20 cellular contexts compared by ENCODE assay signal in genomic region chr5:59171131-59171530, GRCh38.
"Had no signal": no experiment of that assay in that cellular context is flagged by ENCODE, and none has a peak within 500 bp of the region (broad histone marks: within the 10 kb centered on the region; RNA-seq: fewer than 3 reads in every experiment).

No MANE protein-coding gene starts in this region.

- H3K36me3 Mint-ChIP-seq: brain; naive thymus-derived CD8-positive, alpha-beta T cell; neural progenitor cell; stimulated activated memory B cell treated with anti-CD40 and anti-IgM and Interleukin-4, amounts not matched to agents 10 μg/mL and 1 μg/mL and 100 μg/mL, for 72 hours had no signal

- H3K9me3 Mint-ChIP-seq: activated naive CD4-positive, alpha-beta T cell treated with anti-CD3 and anti-CD28 coated beads for 36 hours; brain; naive thymus-derived CD8-positive, alpha-beta T cell; neural progenitor cell; stimulated activated memory B cell treated with anti-CD40 and anti-IgM and Interleukin-4, amounts not matched to agents 10 μg/mL and 1 μg/mL and 100 μg/mL, for 72 hours had no signal

- ATAC-seq: foreskin keratinocyte; naive thymus-derived CD8-positive, alpha-beta T cell; stimulated activated memory B cell treated with anti-CD40 and anti-IgM and Interleukin-4, amounts not matched to agents 10 μg/mL and 1 μg/mL and 100 μg/mL, for 72 hours; upper lobe of right lung had no signal

- H3K27me3 Mint-ChIP-seq: brain; stimulated activated memory B cell treated with anti-CD40 and anti-IgM and Interleukin-4, amounts not matched to agents 10 μg/mL and 1 μg/mL and 100 μg/mL, for 72 hours had no signal

- H3K4me3 Mint-ChIP-seq: activated naive CD4-positive, alpha-beta T cell treated with anti-CD3 and anti-CD28 coated beads for 36 hours; brain; naive thymus-derived CD8-positive, alpha-beta T cell; neural progenitor cell; stimulated activated memory B cell treated with anti-CD40 and anti-IgM and Interleukin-4, amounts not matched to agents 10 μg/mL and 1 μg/mL and 100 μg/mL, for 72 hours had no signal

- DNase-seq: activated CD4-positive, alpha-beta T cell treated with anti-CD3 and anti-CD28 coated beads, Interleukin-2, amount 50 U/mL, for 4 hours; activated CD4-positive, CD25-positive, alpha-beta regulatory T cell treated with anti-CD3 and anti-CD28 coated beads, Interleukin-2, amount 50 U/mL, for 72 hours; activated naive CD4-positive, alpha-beta T cell treated with anti-CD3 and anti-CD28 coated beads for 36 hours; aorta; effector CD4-positive, alpha-beta T cell; erythroblast; foreskin keratinocyte; glutamatergic neuron; kidney glomerular epithelial cell; left ventricle myocardium inferior; naive thymus-derived CD8-positive, alpha-beta T cell; posterior cingulate gyrus; retina; sigmoid colon; stimulated activated CD4-positive, alpha-beta T cell treated with anti-CD3 and anti-CD28 coated beads, Interleukin-15, amount 100 ng/mL, for 24 hours; testis; upper lobe of right lung had no signal

- H3K27ac Mint-ChIP-seq: activated naive CD4-positive, alpha-beta T cell treated with anti-CD3 and anti-CD28 coated beads for 36 hours; neural progenitor cell; stimulated activated memory B cell treated with anti-CD40 and anti-IgM and Interleukin-4, amounts not matched to agents 10 μg/mL and 1 μg/mL and 100 μg/mL, for 72 hours had no signal

- H3K4me1 Mint-ChIP-seq: naive thymus-derived CD8-positive, alpha-beta T cell had no signal
